Comparison of ENCODE assay signal across 12 cellular contexts in genomic region chr1:29201595-29202051, GRCh38. TPM values are rescaled to one million over a fixed set of nuclear protein-coding genes. Genes with fewer than 3 reads are reported as not detected.
DNase-seq lines count a peak whose midpoint lies in the region; ATAC-seq and TF ChIP-seq lines count a peak whose summit lies in the region.
"Had no signal": no experiment of that assay in that cellular context is flagged by ENCODE, and none has a peak within 500 bp of the region (broad histone marks: within the 10 kb centered on the region; RNA-seq: fewer than 3 reads in every experiment).

No MANE protein-coding gene starts in this region.

- H3K9me3 ChIP-seq in SJSA1 (replicated peaks), result no peaks in the 10 kb centered on the region
- H3K9me3 ChIP-seq in fibroblast of lung (ENCODE audit: control insufficient read depth, insufficient read depth, low read depth, low read length), result no peaks in the 10 kb centered on the region
- H3K9me3 ChIP-seq in thyroid gland, result no peaks in the 10 kb centered on the region
- H3K9me3 ChIP-seq in right lobe of liver, result no peaks in the 10 kb centered on the region
- no peaks in the 10 kb centered on the region for H3K9me3 ChIP-seq in Caco-2

- peak; percentile 25 to 32 for DNase-seq in activated T-cell treated with anti-CD3 and anti-CD28 coated beads, Interleukin-2, amount 50 U/mL, for 48 hours
- no peak for DNase-seq in activated T-cell treated with anti-CD3 and anti-CD28 coated beads, Interleukin-2, amount 50 U/mL, for 1 hour
- DNase-seq in SJSA1 (ENCODE audit: low read depth in 1 of 2, low spot score in 2 of 2) (no peak), fibroblast of lung (ENCODE audit: low read depth in 2 of 2) (no peak), thyroid gland (no peak), right lobe of liver (no peak), CD1c-positive myeloid dendritic cell (ENCODE audit: extremely low spot score) (no peak), Caco-2 (no peak)
- DNase-seq: head of caudate nucleus, left colon, nephron progenitor cell, small intestine had no signal

- H3K36me3 ChIP-seq in SJSA1, result peaks cover 54% of the 10 kb centered on the region
- peaks cover 6% of the 10 kb centered on the region for H3K36me3 ChIP-seq in fibroblast of lung (ENCODE audit: control insufficient read depth, insufficient read depth, low read length)
- H3K36me3 ChIP-seq in thyroid gland, result peaks cover 0 to 6% of the 10 kb centered on the region in 2 donors
- peaks cover 0 to 21% (median 2%) of the 10 kb centered on the region in 4 donors for H3K36me3 ChIP-seq in right lobe of liver
- H3K36me3 ChIP-seq in Caco-2 (ENCODE audit: control insufficient read depth, insufficient read depth, low read length), result no peaks in the 10 kb centered on the region

- H2AFZ ChIP-seq in fibroblast of lung (ENCODE audit: low read length), result no peak overlapping the region

- no peak overlapping the region for H3K27ac Mint-ChIP-seq in Caco-2 (ENCODE audit: unreplicated experiment)
- H3K27ac Mint-ChIP-seq: nephron progenitor cell had no signal

- H3K27me3 ChIP-seq in SJSA1 (replicated peaks) (no peaks in the 10 kb centered on the region), fibroblast of lung (ENCODE audit: control insufficient read depth, insufficient read depth, low read length) (no peaks in the 10 kb centered on the region), thyroid gland (no peaks in the 10 kb centered on the region), right lobe of liver (no peaks in the 10 kb centered on the region), Caco-2 (replicated peaks; ENCODE audit: control insufficient read depth, insufficient read depth, low read length) (no peaks in the 10 kb centered on the region)

- no peak overlapping the region for H3K4me2 ChIP-seq in fibroblast of lung (ENCODE audit: extremely low read depth, insufficient read depth, low read length)

- no peak overlapping the region for H3K9ac ChIP-seq in fibroblast of lung (ENCODE audit: insufficient read depth, low read length)

- no peak for TF ChIP-seq CTCF in fibroblast of lung (conservative IDR thresholded peaks at IDR 0.05 in 1 of 2, IDR thresholded peaks at IDR 0.05 in 1 of 2; ENCODE audit: low read depth in 1 of 2, low read length in 2 of 2)
- TF ChIP-seq CTCF in thyroid gland (IDR thresholded peaks at IDR 0.05), result no peak
- TF ChIP-seq CTCF in right lobe of liver (IDR thresholded peaks at IDR 0.05), result no peak
- TF ChIP-seq CTCF in Caco-2 (IDR thresholded peaks at IDR 0.05; ENCODE audit: insufficient read depth in 1 of 2, low read depth in 1 of 2, low read length in 1 of 2, severe bottlenecking in 1 of 2, unreplicated experiment in 1 of 2), result no peak

- H3K4me1 ChIP-seq in SJSA1 (replicated peaks) (peaks cover 14% of the 10 kb centered on the region), fibroblast of lung (ENCODE audit: control insufficient read depth, extremely low read depth, insufficient read depth, low read length) (peaks cover 17% of the 10 kb centered on the region), thyroid gland (peaks cover 10 to 14% of the 10 kb centered on the region in 2 donors), right lobe of liver (peaks cover 0 to 7% (median 3%) of the 10 kb centered on the region in 4 donors), Caco-2 (peaks cover 13% of the 10 kb centered on the region)

- 90 to 91% methylated on average over 6 of the region's 6 CpGs for WGBS in thyroid gland, 2 donors
- 86% methylated on average over 6 of the region's 6 CpGs for WGBS in right lobe of liver (ENCODE audit: insufficient coverage, low coverage, low lambda C conversion rate, missing lambda C conversion rate)

- POLR2A ChIA-PET in Caco-2 (lab: Charles Lee), result interaction anchor here (1.7 kb wide), 1 partner anchor 20 kb away, joined by 16 read pairs; the partner anchor contains the start of gene SRSF4

- H4K20me1 ChIP-seq in fibroblast of lung (ENCODE audit: control insufficient read depth, extremely low read depth, insufficient read depth, low read length), result no peaks in the 10 kb centered on the region

- intact Hi-C loops in thyroid gland (cut with DNase I) (loop anchor here (2.0 to 10.0 kb wide), 3 partner anchors 167 to 417 kb away; no protein-coding TSS in a partner anchor), right lobe of liver (cut with DNase I) (loop anchor here (5.0 to 10.0 kb wide), 2 partner anchors 317 to 319 kb away; no protein-coding TSS in a partner anchor), Caco-2 (cut with micrococcal nuclease; ENCODE audit: unreplicated experiment) (loop anchor here (1.0 to 5.0 kb wide), 3 partner anchors 19 to 319 kb away; no protein-coding TSS in a partner anchor)

- no peaks in the 10 kb centered on the region for H3K27me3 Mint-ChIP-seq in Caco-2 (ENCODE audit: insufficient read depth, unreplicated experiment)

- H3K4me3 ChIP-seq in SJSA1 (no peak overlapping the region), fibroblast of lung (replicated peaks in 1 of 4; ENCODE audit: control extremely low read depth in 1 of 4, insufficient read depth in 1 of 4, low read depth in 3 of 4, low read length in 4 of 4) (no peak overlapping the region), thyroid gland (replicated peaks in 1 of 3) (no peak overlapping the region), right lobe of liver (no peak overlapping the region), Caco-2 (ENCODE audit: low read depth, low read length) (no peak overlapping the region)

- no peak overlapping the region for H3K4me3 Mint-ChIP-seq in Caco-2 (ENCODE audit: unreplicated experiment)
- H3K4me3 Mint-ChIP-seq: nephron progenitor cell had no signal

- peaks cover 17% of the 10 kb centered on the region for H3K36me3 Mint-ChIP-seq in Caco-2 (ENCODE audit: insufficient read depth, unreplicated experiment)

- TF ChIP-seq POLR2A in thyroid gland (IDR thresholded peaks at IDR 0.05) (no peak), right lobe of liver (IDR thresholded peaks at IDR 0.05) (no peak)

- H3K27ac ChIP-seq in SJSA1, result peak overlapping the region; percentile 70; the same call in 1 of the 2 replicates
- peak overlapping the region; percentile 91 for H3K27ac ChIP-seq in fibroblast of lung (ENCODE audit: insufficient read depth, low read length)
- H3K27ac ChIP-seq in thyroid gland, result peak overlapping the region; percentile 82 to 99 (median 85)
- no peak overlapping the region for H3K27ac ChIP-seq in right lobe of liver

- H3K9me3 Mint-ChIP-seq in Caco-2 (ENCODE audit: unreplicated experiment), result no peaks in the 10 kb centered on the region
- H3K9me3 Mint-ChIP-seq: nephron progenitor cell had no signal

- CTCF ChIA-PET in Caco-2 (lab: Charles Lee), result interaction anchor here (1.4 to 1.7 kb wide), 3 partner anchors 20 to 317 kb away, joined by 7 to 22 read pairs (median 11); partner anchors contain the start of gene SRSF4

- no TSS peak for BruUV-seq in Caco-2 (replicated peaks; lab: Mats Ljungman, UMichigan)

- H3K79me2 ChIP-seq in fibroblast of lung (ENCODE audit: control insufficient read depth, insufficient read depth, low read length), result no peaks in the 10 kb centered on the region

- ATAC-seq in right lobe of liver, result no peak
- ATAC-seq: left colon had no signal

- no peaks in the 10 kb centered on the region for H3K4me1 Mint-ChIP-seq in Caco-2 (ENCODE audit: low read depth, unreplicated experiment)
- H3K4me1 Mint-ChIP-seq: nephron progenitor cell had no signal

RNA-seq across cellular contexts. Expression of gene SRSF4, which starts 19.9 kb away (rescaled TPM):
- total RNA-seq in SJSA1 (2014; rRNA removed; shearing (Covaris generic)), result 81.5 and 143 TPM in 2 replicates
- 46.2 and 51.4 TPM in 2 replicates for total RNA-seq in fibroblast of lung
- polyA plus RNA-seq in fibroblast of lung, result 59.2 and 61.9 TPM in 2 replicates
- polyA plus RNA-seq in fibroblast of lung (2012), result 54.1 and 54.4 TPM in 2 replicates
- 7.6 and 8.7 TPM in 2 replicates for polyA minus RNA-seq in fibroblast of lung (ENCODE audit: low replicate concordance)
- 10 to 100 TPM; 67.1 to 94.7 (median 85.2) TPM for total RNA-seq in thyroid gland
- 10 to 100 TPM; 25.6 to 42.1 (median 33.0) TPM for total RNA-seq in right lobe of liver
- 44.1 and 45.8 TPM in 2 replicates for total RNA-seq in Caco-2 (2022)

RNA-seq across cellular contexts. Expression of gene MECR, which starts 29.1 kb away (rescaled TPM):
- 22.5 and 27.2 TPM in 2 replicates for total RNA-seq in SJSA1 (2014; rRNA removed; shearing (Covaris generic))
- total RNA-seq in fibroblast of lung (16.9 and 17.5 TPM in 2 replicates), thyroid gland (10 to 100 TPM; 10.2 to 30.9 (median 18.0) TPM), right lobe of liver (10 to 100 TPM; 13.1 to 22.1 (median 15.7) TPM), Caco-2 (2022) (21.5 and 23.1 TPM in 2 replicates)
- polyA plus RNA-seq in fibroblast of lung, result 19.8 and 21.0 TPM in 2 replicates
- 30.5 and 31.6 TPM in 2 replicates for polyA plus RNA-seq in fibroblast of lung (2012)
- 25.3 and 62.5 TPM in 2 replicates for polyA minus RNA-seq in fibroblast of lung (ENCODE audit: low replicate concordance)

RNA-seq across cellular contexts. Expression of gene PTPRU, which starts 34.7 kb away (rescaled TPM):
- 12.1 and 16.8 TPM in 2 replicates for total RNA-seq in SJSA1 (2014; rRNA removed; shearing (Covaris generic))
- total RNA-seq in fibroblast of lung, result 25.8 and 27.0 TPM in 2 replicates
- polyA plus RNA-seq in fibroblast of lung, result 0.58 and 1.4 TPM in 2 replicates
- 1.5 and 3.1 TPM in 2 replicates for polyA plus RNA-seq in fibroblast of lung (2012)
- polyA minus RNA-seq in fibroblast of lung (ENCODE audit: low replicate concordance), result 2.6 and 17.7 TPM in 2 replicates
- total RNA-seq in thyroid gland, result 10 to 100 TPM; 12.4 to 30.0 (median 17.9) TPM
- 10 to 100 TPM in 4 of 6 experiments, 1 to 10 TPM in 2; 4.8 to 22.3 (median 14.5) TPM for total RNA-seq in right lobe of liver
- 32.9 and 41.4 TPM in 2 replicates for total RNA-seq in Caco-2 (2022)

Comparison
In these comparisons a context has a peak if more than half of its experiments do, and no peak if none do; other contexts are left out.
1. DNase-seq: peak in activated T-cell treated with anti-CD3 and anti-CD28 coated beads, Interleukin-2, amount 50 U/mL, for 48 hours (2 of 2); none in activated T-cell treated with anti-CD3 and anti-CD28 coated beads, Interleukin-2, amount 50 U/mL, for 1 hour (single experiment), SJSA1 (0 of 2), fibroblast of lung (0 of 2), thyroid gland (0 of 2), right lobe of liver (0 of 3), CD1c-positive myeloid dendritic cell (single experiment) and Caco-2 (0 of 2).
2. H3K27ac ChIP-seq: peak in SJSA1 (single experiment), fibroblast of lung (single experiment) and thyroid gland (3 of 3); none in right lobe of liver (0 of 3).